ENCODE assay signal across 1 cellular context in the genomic region with DNA sequence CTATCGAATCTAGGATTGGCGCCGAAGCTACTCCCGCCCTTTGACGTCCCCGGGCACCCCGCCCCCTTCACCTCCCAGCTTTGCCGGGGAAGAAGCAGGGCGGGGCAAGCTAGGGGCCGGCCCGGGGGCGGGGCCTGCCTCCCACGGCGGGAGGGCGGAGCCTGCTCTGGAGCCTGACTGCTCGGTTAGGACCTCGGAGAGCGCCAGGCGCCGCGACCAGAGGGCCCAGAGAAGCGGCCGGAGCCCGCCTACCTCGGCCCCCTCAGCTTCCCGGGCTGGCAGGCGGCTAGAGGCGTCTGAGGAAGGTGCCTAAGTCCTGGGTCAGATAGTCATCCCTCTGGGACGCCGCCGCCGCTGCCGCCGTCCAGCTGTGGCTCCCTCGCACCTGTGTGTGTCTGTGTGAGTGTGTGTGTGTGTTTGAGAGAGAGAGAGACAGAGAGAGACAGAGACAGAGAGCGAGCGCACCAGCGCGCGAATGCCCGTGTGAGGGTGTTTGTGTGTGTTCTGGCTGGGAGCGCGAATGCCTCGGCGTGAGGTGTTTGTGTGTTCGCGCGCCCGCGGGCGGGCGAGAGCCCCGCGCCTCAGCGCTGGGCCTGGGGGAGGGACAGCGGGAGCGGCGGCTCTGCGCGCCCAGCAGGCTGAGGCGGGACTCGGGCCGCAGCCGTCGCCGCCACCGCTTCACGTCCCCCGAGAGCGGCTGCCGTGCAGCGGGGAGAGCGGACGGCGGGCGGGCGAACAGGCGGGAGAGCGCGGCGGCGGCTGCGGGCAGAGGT.
A peak's percentile ranks its signal among the peaks of the same experiment; 100 is the strongest.
TF ChIP-seq lines count a peak whose summit lies in the region.

STXBP5L (plus strand) TSS at position 176 of the 773 bp plus-strand sequence. CDS start 1,374 bp downstream, outside the sequence.

TF ChIP-seq in HEK293, 187 proteins besides CTCF, POLR2A, EP300 and RAD21 (continued from another document and continues in another):
- TF ChIP-seq ZNF837 (tag by site-specific recombination; IDR thresholded peaks at IDR 0.05) (no peak), SP2 (tag by site-specific recombination; IDR thresholded peaks at IDR 0.05) (peak; percentile 94), ZNF138 (tag by site-specific recombination; IDR thresholded peaks at IDR 0.05; ENCODE audit: borderline replicate concordance) (no peak), ZNF350 (tag by site-specific recombination; IDR thresholded peaks at IDR 0.05) (no peak), ZNF692 (tag by site-specific recombination; IDR thresholded peaks at IDR 0.05) (peak; percentile 69; the same call in 1 of the 2 replicates), ZEB2 (tag by site-specific recombination; IDR thresholded peaks at IDR 0.05) (peak; percentile 72), MEIS1 (CRISPR knock-in tag; IDR thresholded peaks at IDR 0.05; ENCODE audit: borderline replicate concordance) (no peak), SCRT1 (tag by site-specific recombination; IDR thresholded peaks at IDR 0.05; ENCODE audit: borderline replicate concordance) (no peak), ZNF664 (tag by site-specific recombination; IDR thresholded peaks at IDR 0.05) (no peak), ZNF292 (tag by site-specific recombination; IDR thresholded peaks at IDR 0.05; ENCODE audit: borderline replicate concordance, low read depth) (no peak), ZNF561 (tag by site-specific recombination; IDR thresholded peaks at IDR 0.05; ENCODE audit: borderline replicate concordance) (no peak), ZNF211 (tag by site-specific recombination; IDR thresholded peaks at IDR 0.05; ENCODE audit: low read depth) (no peak), ZNF311 (tag by site-specific recombination; IDR thresholded peaks at IDR 0.05; ENCODE audit: borderline replicate concordance) (no peak), ZNF19 (tag by site-specific recombination; IDR thresholded peaks at IDR 0.05; ENCODE audit: low read depth) (no peak), ZNF645 (tag by site-specific recombination; IDR thresholded peaks at IDR 0.05) (no peak), KLF7 (tag by site-specific recombination; IDR thresholded peaks at IDR 0.05; ENCODE audit: borderline replicate concordance) (no peak), KLF9 (tag by site-specific recombination; IDR thresholded peaks at IDR 0.05; ENCODE audit: low read depth) (peak; percentile 71), ZNF148 (tag by site-specific recombination; IDR thresholded peaks at IDR 0.05; ENCODE audit: borderline replicate concordance) (no peak), ZNF18 (tag by site-specific recombination; IDR thresholded peaks at IDR 0.05) (no peak), ZSCAN30 (tag by site-specific recombination; IDR thresholded peaks at IDR 0.05) (peak; percentile 73), ZNF548 (tag by site-specific recombination; IDR thresholded peaks at IDR 0.05) (no peak), ZNF184 (tag by site-specific recombination; IDR thresholded peaks at IDR 0.05) (no peak), ZNF335 (tag by site-specific recombination; conservative IDR thresholded peaks at IDR 0.05) (peak; percentile 99), ZNF354C (tag by site-specific recombination; IDR thresholded peaks at IDR 0.05; ENCODE audit: borderline replicate concordance, low read depth) (no peak), ZNF157 (tag by site-specific recombination; IDR thresholded peaks at IDR 0.05) (no peak), ZNF488 (tag by site-specific recombination; IDR thresholded peaks at IDR 0.05) (no peak), ZNF302 (tag by site-specific recombination; IDR thresholded peaks at IDR 0.05; ENCODE audit: low read depth) (no peak), ZNF449 (tag by site-specific recombination; IDR thresholded peaks at IDR 0.05) (no peak), BCL11B (tag by site-specific recombination; IDR thresholded peaks at IDR 0.05; ENCODE audit: low read depth) (no peak)
- TF ChIP-seq, protein P1, sequence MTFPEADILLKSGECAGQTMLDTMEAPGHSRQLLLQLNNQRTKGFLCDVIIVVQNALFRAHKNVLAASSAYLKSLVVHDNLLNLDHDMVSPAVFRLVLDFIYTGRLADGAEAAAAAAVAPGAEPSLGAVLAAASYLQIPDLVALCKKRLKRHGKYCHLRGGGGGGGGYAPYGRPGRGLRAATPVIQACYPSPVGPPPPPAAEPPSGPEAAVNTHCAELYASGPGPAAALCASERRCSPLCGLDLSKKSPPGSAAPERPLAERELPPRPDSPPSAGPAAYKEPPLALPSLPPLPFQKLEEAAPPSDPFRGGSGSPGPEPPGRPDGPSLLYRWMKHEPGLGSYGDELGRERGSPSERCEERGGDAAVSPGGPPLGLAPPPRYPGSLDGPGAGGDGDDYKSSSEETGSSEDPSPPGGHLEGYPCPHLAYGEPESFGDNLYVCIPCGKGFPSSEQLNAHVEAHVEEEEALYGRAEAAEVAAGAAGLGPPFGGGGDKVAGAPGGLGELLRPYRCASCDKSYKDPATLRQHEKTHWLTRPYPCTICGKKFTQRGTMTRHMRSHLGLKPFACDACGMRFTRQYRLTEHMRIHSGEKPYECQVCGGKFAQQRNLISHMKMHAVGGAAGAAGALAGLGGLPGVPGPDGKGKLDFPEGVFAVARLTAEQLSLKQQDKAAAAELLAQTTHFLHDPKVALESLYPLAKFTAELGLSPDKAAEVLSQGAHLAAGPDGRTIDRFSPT (tag by site-specific recombination; IDR thresholded peaks at IDR 0.05) = no peak
- TF ChIP-seq, protein P2, sequence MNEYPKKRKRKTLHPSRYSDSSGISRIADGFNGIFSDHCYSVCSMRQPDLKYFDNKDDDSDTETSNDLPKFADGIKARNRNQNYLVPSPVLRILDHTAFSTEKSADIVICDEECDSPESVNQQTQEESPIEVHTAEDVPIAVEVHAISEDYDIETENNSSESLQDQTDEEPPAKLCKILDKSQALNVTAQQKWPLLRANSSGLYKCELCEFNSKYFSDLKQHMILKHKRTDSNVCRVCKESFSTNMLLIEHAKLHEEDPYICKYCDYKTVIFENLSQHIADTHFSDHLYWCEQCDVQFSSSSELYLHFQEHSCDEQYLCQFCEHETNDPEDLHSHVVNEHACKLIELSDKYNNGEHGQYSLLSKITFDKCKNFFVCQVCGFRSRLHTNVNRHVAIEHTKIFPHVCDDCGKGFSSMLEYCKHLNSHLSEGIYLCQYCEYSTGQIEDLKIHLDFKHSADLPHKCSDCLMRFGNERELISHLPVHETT (tag by site-specific recombination; IDR thresholded peaks at IDR 0.05) = peak; percentile 69; the same call in 1 of the 2 replicates
- TF ChIP-seq, protein P3, sequence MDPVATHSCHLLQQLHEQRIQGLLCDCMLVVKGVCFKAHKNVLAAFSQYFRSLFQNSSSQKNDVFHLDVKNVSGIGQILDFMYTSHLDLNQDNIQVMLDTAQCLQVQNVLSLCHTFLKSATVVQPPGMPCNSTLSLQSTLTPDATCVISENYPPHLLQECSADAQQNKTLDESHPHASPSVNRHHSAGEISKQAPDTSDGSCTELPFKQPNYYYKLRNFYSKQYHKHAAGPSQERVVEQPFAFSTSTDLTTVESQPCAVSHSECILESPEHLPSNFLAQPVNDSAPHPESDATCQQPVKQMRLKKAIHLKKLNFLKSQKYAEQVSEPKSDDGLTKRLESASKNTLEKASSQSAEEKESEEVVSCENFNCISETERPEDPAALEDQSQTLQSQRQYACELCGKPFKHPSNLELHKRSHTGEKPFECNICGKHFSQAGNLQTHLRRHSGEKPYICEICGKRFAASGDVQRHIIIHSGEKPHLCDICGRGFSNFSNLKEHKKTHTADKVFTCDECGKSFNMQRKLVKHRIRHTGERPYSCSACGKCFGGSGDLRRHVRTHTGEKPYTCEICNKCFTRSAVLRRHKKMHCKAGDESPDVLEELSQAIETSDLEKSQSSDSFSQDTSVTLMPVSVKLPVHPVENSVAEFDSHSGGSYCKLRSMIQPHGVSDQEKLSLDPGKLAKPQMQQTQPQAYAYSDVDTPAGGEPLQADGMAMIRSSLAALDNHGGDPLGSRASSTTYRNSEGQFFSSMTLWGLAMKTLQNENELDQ (tag by site-specific recombination; IDR thresholded peaks at IDR 0.05; ENCODE audit: low read depth) = no peak
- TF ChIP-seq, protein P4, sequence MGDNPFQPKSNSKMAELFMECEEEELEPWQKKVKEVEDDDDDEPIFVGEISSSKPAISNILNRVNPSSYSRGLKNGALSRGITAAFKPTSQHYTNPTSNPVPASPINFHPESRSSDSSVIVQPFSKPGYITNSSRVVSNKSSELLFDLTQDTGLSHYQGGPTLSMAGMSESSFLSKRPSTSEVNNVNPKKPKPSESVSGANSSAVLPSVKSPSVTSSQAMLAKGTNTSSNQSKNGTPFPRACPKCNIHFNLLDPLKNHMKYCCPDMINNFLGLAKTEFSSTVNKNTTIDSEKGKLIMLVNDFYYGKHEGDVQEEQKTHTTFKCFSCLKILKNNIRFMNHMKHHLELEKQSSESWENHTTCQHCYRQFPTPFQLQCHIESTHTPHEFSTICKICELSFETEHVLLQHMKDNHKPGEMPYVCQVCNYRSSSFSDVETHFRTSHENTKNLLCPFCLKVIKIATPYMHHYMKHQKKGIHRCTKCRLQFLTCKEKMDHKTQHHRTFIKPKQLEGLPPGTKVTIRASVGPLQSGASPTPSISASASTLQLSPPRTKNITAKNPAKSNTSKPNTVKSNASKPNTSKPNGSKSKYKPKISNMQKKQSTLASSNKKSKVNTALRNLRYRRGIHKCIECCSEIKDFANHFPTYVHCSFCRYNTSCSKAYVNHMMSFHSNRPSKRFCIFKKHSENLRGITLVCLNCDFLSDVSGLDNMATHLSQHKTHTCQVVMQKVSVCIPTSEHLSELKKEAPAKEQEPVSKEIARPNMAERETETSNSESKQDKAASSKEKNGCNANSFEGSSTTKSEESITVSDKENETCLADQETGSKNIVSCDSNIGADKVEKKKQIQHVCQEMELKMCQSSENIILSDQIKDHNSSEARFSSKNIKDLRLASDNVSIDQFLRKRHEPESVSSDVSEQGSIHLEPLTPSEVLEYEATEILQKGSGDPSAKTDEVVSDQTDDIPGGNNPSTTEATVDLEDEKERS (tag by site-specific recombination; IDR thresholded peaks at IDR 0.05) = no peak
